9 cellular contexts compared by ENCODE assay signal in genomic region chr1:202661136-202661845, GRCh38.
DNase-seq lines count a peak whose midpoint lies in the region; ATAC-seq and TF ChIP-seq lines count a peak whose summit lies in the region.
"Had no signal": no experiment of that assay in that cellular context is flagged by ENCODE, and none has a peak within 500 bp of the region (broad histone marks: within the 10 kb centered on the region; RNA-seq: fewer than 3 reads in every experiment).

No MANE protein-coding gene starts in this region.

- no peak overlapping the region for H3K4me2 ChIP-seq in OCI-LY3 (ENCODE audit: low read length)

- no peak overlapping the region for H3K27ac ChIP-seq in OCI-LY3 (ENCODE audit: low read length)

- no peak for TF ChIP-seq POLR2A in erythroblast (IDR thresholded peaks at IDR 0.05; ENCODE audit: low read length)

- no peaks in the 10 kb centered on the region for H3K4me1 ChIP-seq in OCI-LY3 (ENCODE audit: low read length)

- no peaks in the 10 kb centered on the region for H3K9me3 ChIP-seq in OCI-LY3 (ENCODE audit: insufficient read depth, low read length)

- H2AFZ ChIP-seq in OCI-LY3 (ENCODE audit: low read depth, low read length): no peak overlapping the region

- peaks cover 73% of the 10 kb centered on the region for H3K27me3 ChIP-seq in OCI-LY3 (ENCODE audit: low read depth, low read length)

- H3K9ac ChIP-seq in OCI-LY3 (ENCODE audit: low read length): no peak overlapping the region

- TF ChIP-seq CTCF in AG09309 (IDR thresholded peaks at IDR 0.05; ENCODE audit: control insufficient read depth, insufficient read depth, low read depth, low read length, missing control alignments) (peak; percentile 36), GM10266 (IDR thresholded peaks at IDR 0.05; ENCODE audit: control insufficient read depth, insufficient read depth, low read depth, missing control alignments) (peak; percentile 31), OCI-LY3 (IDR thresholded peaks at IDR 0.05; ENCODE audit: low read depth, low read length) (peak; percentile 48), fibroblast of mammary gland (conservative IDR thresholded peaks at IDR 0.05; ENCODE audit: control insufficient read depth, insufficient read depth, low read depth, low read length) (peak; percentile 33)

- no peaks in the 10 kb centered on the region for H3K79me2 ChIP-seq in OCI-LY3 (ENCODE audit: low read length)

- H3K36me3 ChIP-seq in OCI-LY3 (replicated peaks; ENCODE audit: low read depth, low read length): no peaks in the 10 kb centered on the region

- no peak for DNase-seq in AG09309 (ENCODE audit: low read depth)
- DNase-seq in GM10266 (ENCODE audit: extremely low spot score): no peak
- no peak for DNase-seq in fibroblast of mammary gland (ENCODE audit: low read depth)
- DNase-seq in erythroblast (lab: John Stamatoyannopoulos, UW): no peak
- no peak for DNase-seq in NCI-H1417 treated with DMSO at 0.1 percent for 48 hours (lab: John Stamatoyannopoulos, UW)
- DNase-seq: stimulated activated naive CD4-positive, alpha-beta T cell treated with Interleukin-2 at 50 U/mL for 16 hours had no signal

- ATAC-seq in HG03342 (IDR thresholded peaks at IDR 0.05; ENCODE audit: unreplicated experiment) (no peak), HG03571 (IDR thresholded peaks at IDR 0.05; ENCODE audit: unreplicated experiment) (no peak)

- 0 out of 2 replicates have a peak, but pooled peaks cover 8% of the 10 kb centered on the region for H4K20me1 ChIP-seq in OCI-LY3 (ENCODE audit: insufficient read depth, low read length)

- H3K4me3 ChIP-seq in AG09309 (ENCODE audit: control insufficient read depth, low read depth, low read length) (no peak overlapping the region), OCI-LY3 (ENCODE audit: low read length) (no peak overlapping the region), fibroblast of mammary gland (ENCODE audit: control insufficient read depth, low read depth, low read length) (no peak overlapping the region)
